ENCODE assay signal across 2 cellular contexts in genomic region chr3:32004111-32004790, GRCh38.
TF ChIP-seq lines count a peak whose summit lies in the region.

No MANE protein-coding gene starts in this region.

TF ChIP-seq in GM23338, 12 proteins besides CTCF, POLR2A, EP300 and RAD21:
- no peak for TF ChIP-seq EZH2phosphoT487 (IDR thresholded peaks at IDR 0.05; ENCODE audit: unreplicated experiment)
- no peak for TF ChIP-seq REST (IDR thresholded peaks at IDR 0.05; ENCODE audit: unreplicated experiment)
- TF ChIP-seq ZNF462 (CRISPR knock-in tag; IDR thresholded peaks at IDR 0.05), result no peak
- TF ChIP-seq EZH2 (IDR thresholded peaks at IDR 0.05; ENCODE audit: low read depth, unreplicated experiment), result no peak
- no peak for TF ChIP-seq NANOG (IDR thresholded peaks at IDR 0.05; ENCODE audit: borderline replicate concordance)
- no peak for TF ChIP-seq POLR2AphosphoS5 (IDR thresholded peaks at IDR 0.05; ENCODE audit: low read depth)
- no peak for TF ChIP-seq ZNF114 (CRISPR knock-in tag; IDR thresholded peaks at IDR 0.05)
- no peak for TF ChIP-seq ZNF331 (CRISPR knock-in tag; IDR thresholded peaks at IDR 0.05; ENCODE audit: low read depth)
- no peak for TF ChIP-seq ETS1 (IDR thresholded peaks at IDR 0.05)

TF ChIP-seq in endothelial cell of umbilical vein, 7 proteins besides CTCF, POLR2A, EP300 and RAD21:
- TF ChIP-seq EZH2 (IDR thresholded peaks at IDR 0.05; ENCODE audit: borderline replicate concordance, low read depth, low read length, severe bottlenecking), result no peak
- TF ChIP-seq JUN (IDR thresholded peaks at IDR 0.05; ENCODE audit: borderline replicate concordance, insufficient read depth, insufficient read length, low read depth), result no peak
- no peak for TF ChIP-seq POLR2AphosphoS5 (IDR thresholded peaks at IDR 0.05; ENCODE audit: insufficient read depth, low read depth, low read length)
- no peak for TF ChIP-seq MYC (IDR thresholded peaks at IDR 0.05; ENCODE audit: low read depth, low read length)
- no peak for TF ChIP-seq MAX (IDR thresholded peaks at IDR 0.05; ENCODE audit: insufficient read depth, insufficient read length)
- no peak for TF ChIP-seq FOS (IDR thresholded peaks at IDR 0.05; ENCODE audit: borderline replicate concordance, insufficient read depth, low read length)
- TF ChIP-seq GATA2 (IDR thresholded peaks at IDR 0.05; ENCODE audit: insufficient read depth, insufficient read length, low read depth, low read length), result no peak
